10 cellular contexts compared by ENCODE assay signal in the genomic region with DNA sequence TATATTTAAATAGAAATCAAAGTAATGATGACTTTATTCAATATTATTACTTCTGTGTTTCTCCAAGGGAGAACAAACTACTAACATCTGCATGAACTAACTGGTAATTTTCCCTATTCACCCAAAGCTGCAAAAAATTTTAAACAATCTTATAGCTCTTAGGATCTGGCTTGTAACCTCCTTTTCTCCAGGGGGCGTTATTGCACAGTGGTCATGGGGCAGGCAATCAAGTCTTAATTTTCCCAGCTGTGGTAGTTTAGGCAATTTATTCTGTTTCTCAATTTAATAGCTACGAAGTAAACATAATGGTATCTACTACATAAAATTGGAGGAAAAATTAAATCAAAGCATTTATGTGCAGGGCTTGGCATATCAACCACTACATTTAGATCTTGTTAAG.
A peak's percentile ranks its signal among the peaks of the same experiment; 100 is the strongest.
DNase-seq lines count a peak whose midpoint lies in the region; ATAC-seq and TF ChIP-seq lines count a peak whose summit lies in the region.
"Had no signal": no experiment of that assay in that cellular context is flagged by ENCODE, and none has a peak within 500 bp of the region (broad histone marks: within the 10 kb centered on the region; RNA-seq: fewer than 3 reads in every experiment).

No MANE protein-coding gene starts in this region.

- H3K4me1 ChIP-seq in SK-N-SH (ENCODE audit: control insufficient read depth in 1 of 2, insufficient read depth in 2 of 2, low read depth in 1 of 2, low read length in 1 of 2) (no peaks in the 10 kb centered on the region), osteoblast (ENCODE audit: insufficient read depth, low read length) (no peaks in the 10 kb centered on the region)

- H4K20me1 ChIP-seq in SK-N-SH (ENCODE audit: insufficient read depth) (no peaks in the 10 kb centered on the region), osteoblast (ENCODE audit: insufficient read depth, low read length) (no peaks in the 10 kb centered on the region)

- no peaks in the 10 kb centered on the region for H3K79me2 ChIP-seq in SK-N-SH (ENCODE audit: insufficient read depth)
- H3K79me2 ChIP-seq in osteoblast (ENCODE audit: insufficient read depth, low read length), result no peaks in the 10 kb centered on the region

- no peak overlapping the region for H3K9ac ChIP-seq in SK-N-SH

- CTCF ChIA-PET in SK-N-SH (lab: Yijun Ruan, JAX), result interaction anchor here (0.8 to 1.3 kb wide), 7 partner anchors 27 to 257 kb away, joined by 3 to 6 read pairs (median 3); no protein-coding TSS in a partner anchor

- H3K27ac ChIP-seq in SK-N-SH (ENCODE audit: low read depth in 2 of 2, low read length in 1 of 2) (no peak overlapping the region), osteoblast (ENCODE audit: low read depth, low read length) (no peak overlapping the region)

- H3K27me3 ChIP-seq in SK-N-SH (ENCODE audit: insufficient read depth) (no peaks in the 10 kb centered on the region; the same call in 1 of the 2 replicates), osteoblast (ENCODE audit: insufficient read depth, low read length) (no peaks in the 10 kb centered on the region)

- WGBS in SK-N-SH (ENCODE audit: low lambda C conversion rate), result 24% methylated on average over 2 of the region's 2 CpGs

- no peak overlapping the region for H2AFZ ChIP-seq in SK-N-SH (ENCODE audit: low read depth)
- no peak overlapping the region for H2AFZ ChIP-seq in osteoblast (ENCODE audit: low read length)

- no peak overlapping the region for H3K4me2 ChIP-seq in SK-N-SH
- no peak overlapping the region for H3K4me2 ChIP-seq in osteoblast (ENCODE audit: insufficient read depth, low read length)

- TF ChIP-seq RAD21 in SK-N-SH (IDR thresholded peaks at IDR 0.05; ENCODE audit: low read length), result peak; percentile 68

- POLR2A ChIA-PET in SK-N-SH (lab: Yijun Ruan, JAX), result no interaction called here

- H3F3A ChIP-seq in SK-N-SH (replicated peaks; ENCODE audit: insufficient read depth), result no peaks in the 10 kb centered on the region

- peak; percentile 23 for DNase-seq in SK-N-SH
- DNase-seq in Jurkat, Clone E6-1 (ENCODE audit: low read depth, low spot score), result peak; percentile 31
- peak; percentile 56 for DNase-seq in choroid plexus epithelial cell (ENCODE audit: low read depth)
- no peak for DNase-seq in osteoblast (ENCODE audit: insufficient read length, low spot score, missing footprints)
- DNase-seq in RPMI8226, result no peak
- DNase-seq in dermis blood vessel endothelial cell, result no peak
- no peak for DNase-seq in DMS153 treated with DMSO at 0.1 percent for 48 hours (lab: John Stamatoyannopoulos, UW; ENCODE audit: unreplicated experiment)
- DNase-seq: NCI-H345; stimulated activated naive CD8-positive, alpha-beta T cell treated with anti-CD3 and anti-CD28 coated beads, Interleukin-15, amount 100 ng/mL, for 72 hours had no signal

- no peaks in the 10 kb centered on the region for H3K9me2 ChIP-seq in SK-N-SH

- H3K4me3 ChIP-seq in SK-N-SH (ENCODE audit: low read depth in 2 of 2, low read length in 1 of 2) (no peak overlapping the region), choroid plexus epithelial cell (ENCODE audit: low read depth, low read length) (no peak overlapping the region), osteoblast (ENCODE audit: insufficient read depth, low read length) (no peak overlapping the region)
- H3K4me3 ChIP-seq in Jurkat, Clone E6-1 (ENCODE audit: low read length), result no peak overlapping the region

- H3K36me3 ChIP-seq in SK-N-SH (replicated peaks in 1 of 2; ENCODE audit: control insufficient read depth in 1 of 2, insufficient read depth in 2 of 2, low read length in 1 of 2), result no peaks in the 10 kb centered on the region
- H3K36me3 ChIP-seq in osteoblast (ENCODE audit: insufficient read depth, low read length), result no peaks in the 10 kb centered on the region

- TF ChIP-seq CTCF in SK-N-SH (IDR thresholded peaks at IDR 0.05), result peak; percentile 59
- peak; percentile 56 for TF ChIP-seq CTCF in choroid plexus epithelial cell (conservative IDR thresholded peaks at IDR 0.05; ENCODE audit: low read depth, low read length)
- TF ChIP-seq CTCF in osteoblast (IDR thresholded peaks at IDR 0.05; ENCODE audit: extremely low read depth, low read depth, low read length), result peak; percentile 40

- ATAC-seq in SK-N-SH treated with all-trans-retinoic acid at 6 μM for 48 hours, result no peak
- ATAC-seq: stimulated activated naive CD8-positive, alpha-beta T cell treated with anti-CD3 and anti-CD28 coated beads, Interleukin-15, amount 100 ng/mL, for 72 hours had no signal

- no peak for TF ChIP-seq EP300 in SK-N-SH (IDR thresholded peaks at IDR 0.05; ENCODE audit: borderline replicate concordance in 1 of 2, low read depth in 1 of 2, low read length in 1 of 2)

- H3K9me3 ChIP-seq in SK-N-SH (no peaks in the 10 kb centered on the region), osteoblast (ENCODE audit: low read depth, low read length) (no peaks in the 10 kb centered on the region)

TF ChIP-seq in SK-N-SH, 30 proteins besides CTCF, POLR2A, EP300 and RAD21:
- TF ChIP-seq TAF1 (IDR thresholded peaks at IDR 0.05; ENCODE audit: borderline replicate concordance, low read depth, low read length) (no peak), GABPA (IDR thresholded peaks at IDR 0.05; ENCODE audit: low read depth) (no peak), SMC3 (IDR thresholded peaks at IDR 0.05; ENCODE audit: low read depth, low read length) (peak; percentile 53)
- TF ChIP-seq, protein P1, sequence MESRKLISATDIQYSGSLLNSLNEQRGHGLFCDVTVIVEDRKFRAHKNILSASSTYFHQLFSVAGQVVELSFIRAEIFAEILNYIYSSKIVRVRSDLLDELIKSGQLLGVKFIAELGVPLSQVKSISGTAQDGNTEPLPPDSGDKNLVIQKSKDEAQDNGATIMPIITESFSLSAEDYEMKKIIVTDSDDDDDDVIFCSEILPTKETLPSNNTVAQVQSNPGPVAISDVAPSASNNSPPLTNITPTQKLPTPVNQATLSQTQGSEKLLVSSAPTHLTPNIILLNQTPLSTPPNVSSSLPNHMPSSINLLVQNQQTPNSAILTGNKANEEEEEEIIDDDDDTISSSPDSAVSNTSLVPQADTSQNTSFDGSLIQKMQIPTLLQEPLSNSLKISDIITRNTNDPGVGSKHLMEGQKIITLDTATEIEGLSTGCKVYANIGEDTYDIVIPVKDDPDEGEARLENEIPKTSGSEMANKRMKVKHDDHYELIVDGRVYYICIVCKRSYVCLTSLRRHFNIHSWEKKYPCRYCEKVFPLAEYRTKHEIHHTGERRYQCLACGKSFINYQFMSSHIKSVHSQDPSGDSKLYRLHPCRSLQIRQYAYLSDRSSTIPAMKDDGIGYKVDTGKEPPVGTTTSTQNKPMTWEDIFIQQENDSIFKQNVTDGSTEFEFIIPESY (IDR thresholded peaks at IDR 0.05; ENCODE audit: borderline replicate concordance, low read depth), result no peak

TF ChIP-seq in SK-N-SH treated with all-trans-retinoic acid at 6 μM for 48 hours, 23 proteins besides CTCF, POLR2A, EP300 and RAD21 (continues in another document):
- no peak for TF ChIP-seq ZNF8 (CRISPR knock-in tag; IDR thresholded peaks at IDR 0.05)
- TF ChIP-seq, protein P2, sequence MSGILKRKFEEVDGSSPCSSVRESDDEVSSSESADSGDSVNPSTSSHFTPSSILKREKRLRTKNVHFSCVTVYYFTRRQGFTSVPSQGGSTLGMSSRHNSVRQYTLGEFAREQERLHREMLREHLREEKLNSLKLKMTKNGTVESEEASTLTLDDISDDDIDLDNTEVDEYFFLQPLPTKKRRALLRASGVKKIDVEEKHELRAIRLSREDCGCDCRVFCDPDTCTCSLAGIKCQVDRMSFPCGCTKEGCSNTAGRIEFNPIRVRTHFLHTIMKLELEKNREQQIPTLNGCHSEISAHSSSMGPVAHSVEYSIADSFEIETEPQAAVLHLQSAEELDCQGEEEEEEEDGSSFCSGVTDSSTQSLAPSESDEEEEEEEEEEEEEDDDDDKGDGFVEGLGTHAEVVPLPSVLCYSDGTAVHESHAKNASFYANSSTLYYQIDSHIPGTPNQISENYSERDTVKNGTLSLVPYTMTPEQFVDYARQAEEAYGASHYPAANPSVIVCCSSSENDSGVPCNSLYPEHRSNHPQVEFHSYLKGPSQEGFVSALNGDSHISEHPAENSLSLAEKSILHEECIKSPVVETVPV (CRISPR knock-in tag; IDR thresholded peaks at IDR 0.05), result no peak
- TF ChIP-seq BACH2 (CRISPR knock-in tag; IDR thresholded peaks at IDR 0.05; ENCODE audit: borderline replicate concordance), result no peak
- no peak for TF ChIP-seq PPARA (CRISPR knock-in tag; IDR thresholded peaks at IDR 0.05; ENCODE audit: borderline replicate concordance)
- no peak for TF ChIP-seq RARB (CRISPR knock-in tag; IDR thresholded peaks at IDR 0.05)
- no peak for TF ChIP-seq ZFP30 (CRISPR knock-in tag; IDR thresholded peaks at IDR 0.05)
- no peak for TF ChIP-seq ISL1 (CRISPR knock-in tag; IDR thresholded peaks at IDR 0.05)
- TF ChIP-seq GLIS3 (CRISPR knock-in tag; IDR thresholded peaks at IDR 0.05), result no peak
- TF ChIP-seq, protein P3, sequence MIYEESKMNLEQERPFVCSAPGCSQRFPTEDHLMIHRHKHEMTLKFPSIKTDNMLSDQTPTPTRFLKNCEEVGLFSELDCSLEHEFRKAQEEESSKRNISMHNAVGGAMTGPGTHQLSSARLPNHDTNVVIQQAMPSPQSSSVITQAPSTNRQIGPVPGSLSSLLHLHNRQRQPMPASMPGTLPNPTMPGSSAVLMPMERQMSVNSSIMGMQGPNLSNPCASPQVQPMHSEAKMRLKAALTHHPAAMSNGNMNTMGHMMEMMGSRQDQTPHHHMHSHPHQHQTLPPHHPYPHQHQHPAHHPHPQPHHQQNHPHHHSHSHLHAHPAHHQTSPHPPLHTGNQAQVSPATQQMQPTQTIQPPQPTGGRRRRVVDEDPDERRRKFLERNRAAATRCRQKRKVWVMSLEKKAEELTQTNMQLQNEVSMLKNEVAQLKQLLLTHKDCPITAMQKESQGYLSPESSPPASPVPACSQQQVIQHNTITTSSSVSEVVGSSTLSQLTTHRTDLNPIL (CRISPR knock-in tag; IDR thresholded peaks at IDR 0.05; ENCODE audit: low read depth), result no peak
- no peak for TF ChIP-seq ZNF70 (CRISPR knock-in tag; IDR thresholded peaks at IDR 0.05)
- TF ChIP-seq ZNF565 (CRISPR knock-in tag; conservative IDR thresholded peaks at IDR 0.05; ENCODE audit: low read depth), result no peak
- no peak for TF ChIP-seq TOX (CRISPR knock-in tag; IDR thresholded peaks at IDR 0.05; ENCODE audit: borderline replicate concordance)

Comparison
In these comparisons a context has a peak if more than half of its experiments do, and no peak if none do; other contexts are left out.
1. DNase-seq: peak in SK-N-SH (single experiment), Jurkat, Clone E6-1 (single experiment) and choroid plexus epithelial cell (single experiment); none in osteoblast (single experiment), RPMI8226 (single experiment), dermis blood vessel endothelial cell (single experiment) and DMS153 treated with DMSO at 0.1 percent for 48 hours (single experiment).
2. Peak in every context shown above with its lines, with median percentiles within 50 percentile points of each other: CTCF ChIP-seq.